1 cellular context compared by ENCODE assay signal in genomic region chrX:21723097-21723496, GRCh38.
TF ChIP-seq lines count a peak whose summit lies in the region.

No MANE protein-coding gene starts in this region.

TF ChIP-seq in WTC11, 78 proteins besides CTCF, POLR2A, EP300 and RAD21 (continued from another document):
- no peak for TF ChIP-seq ARID4B (CRISPR knock-in tag; IDR thresholded peaks at IDR 0.05; ENCODE audit: borderline replicate concordance)
- TF ChIP-seq MAX (CRISPR knock-in tag; IDR thresholded peaks at IDR 0.05): no peak
TF ChIP-seq in WTC11: peak in this region for 0.
